1 cellular context compared by ENCODE assay signal in genomic region chr19:7925171-7925837, GRCh38.
A peak's percentile ranks its signal among the peaks of the same experiment; 100 is the strongest.
TF ChIP-seq lines count a peak whose summit lies in the region.

No MANE protein-coding gene starts in this region.

TF ChIP-seq in A549, 52 proteins besides CTCF, POLR2A, EP300 and RAD21 (continued from another document):
- TF ChIP-seq ELK1 (IDR thresholded peaks at IDR 0.05; ENCODE audit: low read depth, low read length) (no peak), HES2 (IDR thresholded peaks at IDR 0.05) (no peak), RARB (CRISPR knock-in tag; IDR thresholded peaks at IDR 0.05) (no peak), POLR2AphosphoS2 (conservative IDR thresholded peaks at IDR 0.05; ENCODE audit: low read length) (no peak), E2F6 (IDR thresholded peaks at IDR 0.05; ENCODE audit: borderline replicate concordance, low read depth) (peak; percentile 93), JUN (IDR thresholded peaks at IDR 0.05) (no peak), HMGXB4 (CRISPR knock-in tag; IDR thresholded peaks at IDR 0.05; ENCODE audit: borderline replicate concordance) (no peak), TP53 (CRISPR knock-in tag; IDR thresholded peaks at IDR 0.05) (no peak), FOXS1 (CRISPR knock-in tag; IDR thresholded peaks at IDR 0.05) (no peak), ZNF302 (CRISPR knock-in tag; IDR thresholded peaks at IDR 0.05) (no peak), REST (IDR thresholded peaks at IDR 0.05) (no peak), ZFP36 (IDR thresholded peaks at IDR 0.05; ENCODE audit: borderline replicate concordance, partially characterized antibody) (no peak), ATOH8 (CRISPR knock-in tag; IDR thresholded peaks at IDR 0.05; ENCODE audit: low read depth) (0 out of 2 replicates have a peak, but pooled peaks have one; percentile 68), RCOR1 (IDR thresholded peaks at IDR 0.05; ENCODE audit: low read depth, low read length) (no peak), EHMT2 (IDR thresholded peaks at IDR 0.05; ENCODE audit: low read depth) (no peak)
